ENCODE assay signal across 22 cellular contexts in the genomic region with DNA sequence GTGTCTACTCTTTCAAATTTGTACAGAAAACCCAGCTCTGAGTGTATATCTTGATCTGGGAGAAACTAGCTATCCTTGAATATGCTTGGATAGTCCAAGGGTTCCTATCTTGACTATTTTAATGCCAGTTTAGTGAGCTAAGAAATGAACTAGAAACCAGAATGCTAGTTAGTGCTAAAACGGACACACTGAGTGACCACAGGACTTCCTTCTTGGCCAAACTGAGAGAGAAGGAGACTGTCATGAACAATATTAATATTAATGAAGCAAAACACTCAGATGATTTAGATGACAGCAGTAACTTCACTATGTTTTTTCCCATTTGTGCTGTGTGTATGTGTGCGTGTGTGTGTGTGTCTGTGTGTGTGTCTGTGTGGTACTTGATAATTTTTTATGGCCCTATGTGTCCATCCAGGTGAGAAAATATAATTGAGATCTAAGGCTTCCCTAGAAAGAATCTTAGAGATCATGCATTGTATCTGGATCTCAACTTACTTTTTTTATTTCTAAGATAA. TPM values are rescaled to one million over a fixed set of nuclear protein-coding genes. Genes with fewer than 3 reads are reported as not detected.
A peak's percentile ranks its signal among the peaks of the same experiment; 100 is the strongest.
DNase-seq lines count a peak whose midpoint lies in the region; ATAC-seq and TF ChIP-seq lines count a peak whose summit lies in the region.
"Had no signal": no experiment of that assay in that cellular context is flagged by ENCODE, and none has a peak within 500 bp of the region (broad histone marks: within the 10 kb centered on the region; RNA-seq: fewer than 3 reads in every experiment).

No MANE protein-coding gene starts in this region.

- H3K4me1 Mint-ChIP-seq in T-helper 1 cell treated with Interleukin-12 subunit alpha and Interleukin-12 subunit beta and Interleukin-4 antibody, amounts not matched to agents 30 μg/mL and 1 μg/mL, for 36 hours (ENCODE audit: low read depth): peaks cover 33% of the 10 kb centered on the region
- H3K4me1 Mint-ChIP-seq in nephron: peaks cover 15% of the 10 kb centered on the region

- POLR2A ChIA-PET in Panc1 (lab: Charles Lee): no interaction called here

- H3K36me3 Mint-ChIP-seq in T-helper 1 cell treated with Interleukin-12 subunit alpha and Interleukin-12 subunit beta and Interleukin-4 antibody, amounts not matched to agents 30 μg/mL and 1 μg/mL, for 36 hours (ENCODE audit: low read depth): peaks cover 9% of the 10 kb centered on the region
- peaks cover 7% of the 10 kb centered on the region for H3K36me3 Mint-ChIP-seq in nephron (ENCODE audit: low read depth)

- H3K4me1 ChIP-seq in Panc1 (ENCODE audit: control insufficient read depth, insufficient read depth, low read length): no peaks in the 10 kb centered on the region; the same call in none of the 2 replicates

- no peaks in the 10 kb centered on the region for H3K27me3 Mint-ChIP-seq in T-helper 1 cell treated with Interleukin-12 subunit alpha and Interleukin-12 subunit beta and Interleukin-4 antibody, amounts not matched to agents 30 μg/mL and 1 μg/mL, for 36 hours (ENCODE audit: low read depth)
- H3K27me3 Mint-ChIP-seq in nephron (ENCODE audit: low read depth): no peaks in the 10 kb centered on the region
- H3K27me3 Mint-ChIP-seq: stimulated activated naive CD8-positive, alpha-beta T cell treated with anti-CD3 and anti-CD28 coated beads, Interleukin-15, amount 100 ng/mL, for 72 hours had no signal

- H3K27ac Mint-ChIP-seq in T-helper 1 cell treated with Interleukin-12 subunit alpha and Interleukin-12 subunit beta and Interleukin-4 antibody, amounts not matched to agents 30 μg/mL and 1 μg/mL, for 36 hours: peak overlapping the region; percentile 77
- peak overlapping the region; percentile 34 to 74 (median 44) for H3K27ac Mint-ChIP-seq in nephron
- H3K27ac Mint-ChIP-seq: stimulated activated naive CD8-positive, alpha-beta T cell treated with anti-CD3 and anti-CD28 coated beads, Interleukin-15, amount 100 ng/mL, for 72 hours had no signal

- CTCF ChIA-PET in Panc1 (lab: Charles Lee): no interaction called here

- H3K4me3 ChIP-seq in Panc1 (ENCODE audit: low read depth in 2 of 2, low read length in 2 of 2): no peak overlapping the region
- H3K4me3 ChIP-seq: mucosa of descending colon, transverse colon had no signal

- peaks cover 5% of the 10 kb centered on the region for H3K36me3 ChIP-seq in Panc1 (ENCODE audit: control insufficient read depth, insufficient read depth, low read length)

- no peaks in the 10 kb centered on the region for H3K9me3 Mint-ChIP-seq in T-helper 1 cell treated with Interleukin-12 subunit alpha and Interleukin-12 subunit beta and Interleukin-4 antibody, amounts not matched to agents 30 μg/mL and 1 μg/mL, for 36 hours
- H3K9me3 Mint-ChIP-seq in nephron: no peaks in the 10 kb centered on the region
- H3K9me3 Mint-ChIP-seq: stimulated activated naive CD8-positive, alpha-beta T cell treated with anti-CD3 and anti-CD28 coated beads, Interleukin-15, amount 100 ng/mL, for 72 hours had no signal

- no peak overlapping the region for H3K4me3 Mint-ChIP-seq in T-helper 1 cell treated with Interleukin-12 subunit alpha and Interleukin-12 subunit beta and Interleukin-4 antibody, amounts not matched to agents 30 μg/mL and 1 μg/mL, for 36 hours
- peak overlapping the region; percentile 58 to 74 (median 66) for H3K4me3 Mint-ChIP-seq in nephron

- ATAC-seq in GM18520 (IDR thresholded peaks at IDR 0.05; ENCODE audit: unreplicated experiment): peak; percentile 24
- ATAC-seq in Panc1: no peak
- ATAC-seq in HG03432 (IDR thresholded peaks at IDR 0.05; ENCODE audit: unreplicated experiment): no peak
- ATAC-seq: mucosa of descending colon; stimulated activated naive CD8-positive, alpha-beta T cell treated with anti-CD3 and anti-CD28 coated beads, Interleukin-15, amount 100 ng/mL, for 72 hours had no signal

- no peaks in the 10 kb centered on the region for H3K9me3 ChIP-seq in Panc1 (ENCODE audit: control insufficient read depth, insufficient read depth, low read depth, low read length)
- H3K9me3 ChIP-seq: mucosa of descending colon, neutrophil, transverse colon had no signal

- no peak for DNase-seq in T-helper 1 cell
- no peak for DNase-seq in Panc1 (ENCODE audit: low read depth, low spot score)
- DNase-seq in stimulated activated naive CD4-positive, alpha-beta T cell treated with Interleukin-2 at 50 U/mL for 16 hours (lab: John Stamatoyannopoulos, UW): no peak
- no peak for DNase-seq in NCI-H187 (lab: John Stamatoyannopoulos, UW)
- DNase-seq: activated CD4-positive, alpha-beta T cell treated with anti-CD3 and anti-CD28 coated beads, Interleukin-2, amount 50 U/mL, for 4 hours; activated T-cell treated with anti-CD3 and anti-CD28 coated beads, Interleukin-2, amount 50 U/mL, for 1 hour; brain microvascular endothelial cell; cortex of kidney; GOT3; KG1; mucosa of descending colon; NCI-H1694 treated with DMSO at 0.1 percent for 48 hours; NCI-H748 treated with DMSO at 0.1 percent for 48 hours; SHP77 treated with DMSO at 0.1 percent for 48 hours; stimulated activated naive CD8-positive, alpha-beta T cell treated with anti-CD3 and anti-CD28 coated beads, Interleukin-15, amount 100 ng/mL, for 72 hours; transverse colon had no signal

- in situ Hi-C loops in Panc1 (cut with HindIII; ENCODE audit: low pct_unique_long_range_greater_than_20kb, low sequenced_read_pairs): no loop called here

- TF ChIP-seq CTCF in Panc1 (IDR thresholded peaks at IDR 0.05) (no peak), nephron (IDR thresholded peaks at IDR 0.05; ENCODE audit: unreplicated experiment in 3 of 3) (no peak)

- intact Hi-C loops in Panc1 (cut with micrococcal nuclease; ENCODE audit: unreplicated experiment): no loop called here

- no peaks in the 10 kb centered on the region for H3K27me3 ChIP-seq in Panc1 (ENCODE audit: control insufficient read depth, insufficient read depth, low read length)
- H3K27me3 ChIP-seq: brain microvascular endothelial cell, neutrophil, transverse colon had no signal

- no peak overlapping the region for H3K27ac ChIP-seq in Panc1 (ENCODE audit: low read length)
- H3K27ac ChIP-seq: 22Rv1, brain microvascular endothelial cell, neutrophil had no signal

- BruUV-seq in Panc1 (replicated peaks; lab: Mats Ljungman, UMichigan): TSS peak; percentile 57

RNA-seq across cellular contexts. Expression of gene ATXN1L, which starts 2.2 kb away (rescaled TPM):
- 17.3 TPM for total RNA-seq in Panc1 (2021; ENCODE audit: unreplicated experiment)
- polyA plus RNA-seq in Panc1 (2012; ENCODE audit: insufficient read length): 9.3 TPM

RNA-seq across cellular contexts. Expression of gene AP1G1, which starts 34.9 kb away (rescaled TPM):
- 63.8 TPM for total RNA-seq in Panc1 (2021; ENCODE audit: unreplicated experiment)
- polyA plus RNA-seq in Panc1 (2012; ENCODE audit: insufficient read length): 27.3 TPM

RNA-seq across cellular contexts. Expression of gene ZNF821, which starts 40.4 kb away (rescaled TPM):
- 6.4 TPM for total RNA-seq in Panc1 (2021; ENCODE audit: unreplicated experiment)
- polyA plus RNA-seq in Panc1 (2012; ENCODE audit: insufficient read length): 4.1 TPM

RNA-seq across cellular contexts. Expression of gene IST1, which starts 51.8 kb away (rescaled TPM):
- 173 TPM for total RNA-seq in Panc1 (2021; ENCODE audit: unreplicated experiment)
- polyA plus RNA-seq in Panc1 (2012; ENCODE audit: insufficient read length): 120 TPM
